Comparison of ENCODE assay signal across 16 cellular contexts in genomic region chr13:44848956-44849748, GRCh38.
DNase-seq lines count a peak whose midpoint lies in the region; ATAC-seq and TF ChIP-seq lines count a peak whose summit lies in the region.
"Had no signal": no experiment of that assay in that cellular context is flagged by ENCODE, and none has a peak within 500 bp of the region (broad histone marks: within the 10 kb centered on the region; RNA-seq: fewer than 3 reads in every experiment).

No MANE protein-coding gene starts in this region.

- peak; percentile 33 to 52 for ATAC-seq in gastrocnemius medialis
- ATAC-seq in HG03571 (IDR thresholded peaks at IDR 0.05; ENCODE audit: unreplicated experiment) = no peak
- ATAC-seq in HG02759 (IDR thresholded peaks at IDR 0.05; ENCODE audit: unreplicated experiment) = no peak
- ATAC-seq: activated naive CD8-positive, alpha-beta T cell treated with anti-CD3 and anti-CD28 coated beads, Interleukin-2, amount 50 U/mL, for 24 hours; stimulated activated naive CD8-positive, alpha-beta T cell treated with anti-CD3 and anti-CD28 coated beads, Interleukin-15, amount 100 ng/mL, for 72 hours had no signal

- in situ Hi-C loops in gastrocnemius medialis (cut with MboI; ENCODE audit: low sequenced_read_pairs in 4 of 4) = no loop called here

- H3K27me3 ChIP-seq in dorsolateral prefrontal cortex (no peaks in the 10 kb centered on the region), gastrocnemius medialis (no peaks in the 10 kb centered on the region), sigmoid colon (no peaks in the 10 kb centered on the region)

- H3K36me3 ChIP-seq in gastrocnemius medialis (no peaks in the 10 kb centered on the region), sigmoid colon (no peaks in the 10 kb centered on the region)

- H3K4me1 ChIP-seq in gastrocnemius medialis (peaks cover 28 to 38% of the 10 kb centered on the region in 2 donors), sigmoid colon (no peaks in the 10 kb centered on the region)

- no peak for TF ChIP-seq CTCF in dorsolateral prefrontal cortex (IDR thresholded peaks at IDR 0.05 in 54 of 56, conservative IDR thresholded peaks at IDR 0.05 in 2 of 56; ENCODE audit: low read depth in 1 of 56, partially characterized antibody in 56 of 56)
- TF ChIP-seq CTCF in gastrocnemius medialis (IDR thresholded peaks at IDR 0.05 in 4 of 5, conservative IDR thresholded peaks at IDR 0.05 in 1 of 5) = no peak
- no peak for TF ChIP-seq CTCF in sigmoid colon (IDR thresholded peaks at IDR 0.05)

- H3K9me3 ChIP-seq in gastrocnemius medialis (no peaks in the 10 kb centered on the region), sigmoid colon (no peaks in the 10 kb centered on the region)

- 87 to 89% methylated on average over 12 of the region's 12 CpGs for WGBS in sigmoid colon, 2 donors

- H3K27ac ChIP-seq in dorsolateral prefrontal cortex = peak overlapping the region in 43 of 59 donors; percentile 3 to 78 (median 48)
- H3K27ac ChIP-seq in gastrocnemius medialis = peak overlapping the region; percentile 65 to 95 (median 72)
- H3K27ac ChIP-seq in sigmoid colon = peak overlapping the region in 2 of 4 donors; percentile 43 to 79

- TF ChIP-seq POLR2A in gastrocnemius medialis (IDR thresholded peaks at IDR 0.05) (no peak), sigmoid colon (IDR thresholded peaks at IDR 0.05) (no peak)

- TF ChIP-seq EP300 in sigmoid colon (IDR thresholded peaks at IDR 0.05) = peak in 1 of 4 donors; percentile 38

- DNase-seq in RPMI7951 (ENCODE audit: low read depth) (peak; percentile 35), dorsolateral prefrontal cortex (no peak), left kidney (ENCODE audit: low read depth, low spot score) (peak; percentile 75), gastrocnemius medialis (peak in 1 of 2 donors; percentile 32), cerebellar nuclear complex (lab: John Stamatoyannopoulos, UW) (no peak), sigmoid colon (no peak)
- DNase-seq: activated CD4-positive, alpha-beta T cell treated with anti-CD3 and anti-CD28 coated beads, Interleukin-2, amount 10 ng/mL, durations not matched to agents 7 days and 5 days; activated naive CD8-positive, alpha-beta T cell treated with anti-CD3 and anti-CD28 coated beads, Interleukin-2, amount 50 U/mL, for 24 hours; activated T-cell treated with anti-CD3 and anti-CD28 coated beads, Interleukin-2, amount 50 U/mL, for 24 hours; EL; H9; NCI-H1048; Right ventricle myocardium superior; stimulated activated naive CD8-positive, alpha-beta T cell treated with anti-CD3 and anti-CD28 coated beads, Interleukin-15, amount 100 ng/mL, for 72 hours had no signal

- peak overlapping the region in 1 of 59 donors; percentile 28 for H3K4me3 ChIP-seq in dorsolateral prefrontal cortex
- no peak overlapping the region for H3K4me3 ChIP-seq in gastrocnemius medialis
- H3K4me3 ChIP-seq in sigmoid colon = no peak overlapping the region

- intact Hi-C loops in dorsolateral prefrontal cortex (cut with DNase I) (no loop called here), gastrocnemius medialis (cut with DNase I; ENCODE audit: low total_unique reads) (no loop called here), sigmoid colon (cut with DNase I) (no loop called here)

Comparison
In these comparisons a context has a peak if more than half of its experiments do, and no peak if none do; other contexts are left out.
1. DNase-seq: peak in RPMI7951 (single experiment) and left kidney (single experiment); none in dorsolateral prefrontal cortex (0 of 10), cerebellar nuclear complex (0 of 2) and sigmoid colon (single experiment).
2. ATAC-seq: peak in gastrocnemius medialis (2 of 2); none in HG03571 (single experiment) and HG02759 (single experiment).